ENCODE assay signal across 8 cellular contexts in genomic region chr7:121084748-121085336, GRCh38.
DNase-seq lines count a peak whose midpoint lies in the region; ATAC-seq and TF ChIP-seq lines count a peak whose summit lies in the region.

No MANE protein-coding gene starts in this region.

- H3K27me3 Mint-ChIP-seq in nephron progenitor cell (ENCODE audit: low read depth, poor library complexity), result peaks cover 3% of the 10 kb centered on the region

- no peak overlapping the region for H3K27ac Mint-ChIP-seq in nephron progenitor cell

- H3K9me3 ChIP-seq in adrenal gland (replicated peaks in 1 of 3) (no peaks in the 10 kb centered on the region), skeletal muscle tissue (ENCODE audit: control insufficient read depth in 3 of 3, low read length in 3 of 3) (no peaks in the 10 kb centered on the region)

- peak; percentile 57 for ATAC-seq in Right ventricle myocardium superior (ENCODE audit: poor library complexity)
- no peak for ATAC-seq in HG03521 (IDR thresholded peaks at IDR 0.05; ENCODE audit: unreplicated experiment)

- H3K9ac ChIP-seq in skeletal muscle tissue (ENCODE audit: low read depth in 1 of 3, low read length in 3 of 3), result peak overlapping the region in 2 of 3 donors; percentile 46 to 52

- peak; percentile 99 for DNase-seq in HCEC 1CT
- peak in 2 of 7 donors; percentile 25 to 39 for DNase-seq in adrenal gland
- no peak for DNase-seq in Right ventricle myocardium superior
- DNase-seq in nephron progenitor cell, result no peak
- DNase-seq in Kasumi-1 (lab: John Stamatoyannopoulos, UW), result no peak
- DNase-seq in activated gamma-delta T cell treated with Interleukin-2 at 50 U/mL for 16 hours, result no peak

- peak in 1 of 2 donors; percentile 17 for TF ChIP-seq POLR2A in adrenal gland (IDR thresholded peaks at IDR 0.05)

- no peaks in the 10 kb centered on the region for H3K4me1 Mint-ChIP-seq in nephron progenitor cell

- intact Hi-C loops in adrenal gland (cut with DNase I) (loop anchor here (5.0 kb wide), 1 partner anchor 98 kb away; the partner anchor contains the start of gene CPED1 (in 2 of the 2)), Right ventricle myocardium superior (cut with DNase I) (no loop called here)

- H3K4me1 ChIP-seq in adrenal gland (replicated peaks in 1 of 2) (peaks cover 7 to 27% of the 10 kb centered on the region in 2 donors), skeletal muscle tissue (ENCODE audit: control insufficient read depth in 3 of 3, insufficient read depth in 3 of 3, low read length in 3 of 3) (peaks cover 36 to 42% (median 41%) of the 10 kb centered on the region in 3 donors)

- TF ChIP-seq CTCF in adrenal gland (IDR thresholded peaks at IDR 0.05) (no peak), nephron progenitor cell (IDR thresholded peaks at IDR 0.05) (no peak)

- H3K4me3 ChIP-seq in adrenal gland (no peak overlapping the region), skeletal muscle tissue (ENCODE audit: low read length in 3 of 3) (peak overlapping the region in 1 of 3 donors; percentile 22)

- no peaks in the 10 kb centered on the region for H3K36me3 Mint-ChIP-seq in nephron progenitor cell (ENCODE audit: low read depth)

- H3K36me3 ChIP-seq in adrenal gland (replicated peaks in 1 of 2) (no peaks in the 10 kb centered on the region), skeletal muscle tissue (ENCODE audit: control insufficient read depth in 3 of 3, insufficient read depth in 3 of 3, low read length in 3 of 3) (peaks cover 0 to 3% (median 0%) of the 10 kb centered on the region in 3 donors)

- whole genome bisulfite sequencing in adrenal gland, 4 donors, result 50 to 70% (median 61%) methylated on average over 5 of the region's 5 CpGs

- H3K4me3 Mint-ChIP-seq in nephron progenitor cell, result no peak overlapping the region

- peak overlapping the region in 4 of 5 donors; percentile 22 to 75 (median 43) for H3K27ac ChIP-seq in adrenal gland
- H3K27ac ChIP-seq in skeletal muscle tissue (ENCODE audit: low read depth, low read length), result peak overlapping the region; percentile 63

- H3K27me3 ChIP-seq in adrenal gland, result no peaks in the 10 kb centered on the region
- no peaks in the 10 kb centered on the region for H3K27me3 ChIP-seq in skeletal muscle tissue (ENCODE audit: control insufficient read depth in 3 of 3, insufficient read depth in 3 of 3, low read length in 3 of 3)

- H3K9me3 Mint-ChIP-seq in nephron progenitor cell, result no peaks in the 10 kb centered on the region
